ENCODE assay signal across 1 cellular context in the genomic region with DNA sequence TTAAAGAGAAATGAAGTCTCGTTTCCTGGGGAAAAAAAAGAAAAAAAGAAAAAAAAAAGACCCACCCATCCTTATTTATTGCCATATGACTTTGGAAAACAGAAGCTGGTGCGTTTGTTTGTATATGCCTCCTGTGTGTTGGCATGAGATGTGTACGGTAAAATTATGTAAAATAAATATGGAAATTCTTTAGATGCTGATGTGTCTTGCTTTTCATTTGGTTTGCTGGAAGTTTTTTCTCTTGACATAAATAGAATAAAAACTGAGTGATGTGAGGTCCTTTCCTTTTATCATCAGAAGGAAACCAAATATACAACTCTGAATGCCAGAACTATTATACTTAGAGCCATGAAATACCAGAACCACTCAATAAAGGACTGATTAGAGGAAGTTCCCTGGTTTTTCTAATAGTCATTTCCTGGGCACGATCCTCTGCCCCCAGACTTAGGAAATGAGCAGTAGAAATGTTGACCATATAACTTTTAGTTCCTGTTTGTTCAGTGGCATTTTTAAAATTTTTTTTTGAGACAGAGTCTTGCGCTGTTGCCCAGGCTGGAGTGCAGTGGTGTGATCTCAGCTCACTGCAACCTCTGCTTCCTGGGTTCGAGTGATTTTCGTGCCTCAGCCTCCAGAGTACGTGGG.
TF ChIP-seq lines count a peak whose summit lies in the region.

No MANE protein-coding gene starts in this region.

TF ChIP-seq in GM23338, 12 proteins besides CTCF, POLR2A, EP300 and RAD21 (continued from another document):
- TF ChIP-seq, protein P1, sequence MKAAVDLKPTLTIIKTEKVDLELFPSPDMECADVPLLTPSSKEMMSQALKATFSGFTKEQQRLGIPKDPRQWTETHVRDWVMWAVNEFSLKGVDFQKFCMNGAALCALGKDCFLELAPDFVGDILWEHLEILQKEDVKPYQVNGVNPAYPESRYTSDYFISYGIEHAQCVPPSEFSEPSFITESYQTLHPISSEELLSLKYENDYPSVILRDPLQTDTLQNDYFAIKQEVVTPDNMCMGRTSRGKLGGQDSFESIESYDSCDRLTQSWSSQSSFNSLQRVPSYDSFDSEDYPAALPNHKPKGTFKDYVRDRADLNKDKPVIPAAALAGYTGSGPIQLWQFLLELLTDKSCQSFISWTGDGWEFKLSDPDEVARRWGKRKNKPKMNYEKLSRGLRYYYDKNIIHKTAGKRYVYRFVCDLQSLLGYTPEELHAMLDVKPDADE (IDR thresholded peaks at IDR 0.05) = no peak
- TF ChIP-seq CREB1 (CRISPR knock-in tag; IDR thresholded peaks at IDR 0.05; ENCODE audit: low read depth) (no peak), JUNB (IDR thresholded peaks at IDR 0.05; ENCODE audit: unreplicated experiment) (no peak), ZNF331 (CRISPR knock-in tag; IDR thresholded peaks at IDR 0.05; ENCODE audit: low read depth) (no peak), POLR2AphosphoS5 (IDR thresholded peaks at IDR 0.05; ENCODE audit: low read depth) (no peak), STAT1 (IDR thresholded peaks at IDR 0.05; ENCODE audit: unreplicated experiment) (no peak), ZNF114 (CRISPR knock-in tag; IDR thresholded peaks at IDR 0.05) (no peak), NANOG (IDR thresholded peaks at IDR 0.05; ENCODE audit: borderline replicate concordance) (no peak)
- TF ChIP-seq, protein P2, sequence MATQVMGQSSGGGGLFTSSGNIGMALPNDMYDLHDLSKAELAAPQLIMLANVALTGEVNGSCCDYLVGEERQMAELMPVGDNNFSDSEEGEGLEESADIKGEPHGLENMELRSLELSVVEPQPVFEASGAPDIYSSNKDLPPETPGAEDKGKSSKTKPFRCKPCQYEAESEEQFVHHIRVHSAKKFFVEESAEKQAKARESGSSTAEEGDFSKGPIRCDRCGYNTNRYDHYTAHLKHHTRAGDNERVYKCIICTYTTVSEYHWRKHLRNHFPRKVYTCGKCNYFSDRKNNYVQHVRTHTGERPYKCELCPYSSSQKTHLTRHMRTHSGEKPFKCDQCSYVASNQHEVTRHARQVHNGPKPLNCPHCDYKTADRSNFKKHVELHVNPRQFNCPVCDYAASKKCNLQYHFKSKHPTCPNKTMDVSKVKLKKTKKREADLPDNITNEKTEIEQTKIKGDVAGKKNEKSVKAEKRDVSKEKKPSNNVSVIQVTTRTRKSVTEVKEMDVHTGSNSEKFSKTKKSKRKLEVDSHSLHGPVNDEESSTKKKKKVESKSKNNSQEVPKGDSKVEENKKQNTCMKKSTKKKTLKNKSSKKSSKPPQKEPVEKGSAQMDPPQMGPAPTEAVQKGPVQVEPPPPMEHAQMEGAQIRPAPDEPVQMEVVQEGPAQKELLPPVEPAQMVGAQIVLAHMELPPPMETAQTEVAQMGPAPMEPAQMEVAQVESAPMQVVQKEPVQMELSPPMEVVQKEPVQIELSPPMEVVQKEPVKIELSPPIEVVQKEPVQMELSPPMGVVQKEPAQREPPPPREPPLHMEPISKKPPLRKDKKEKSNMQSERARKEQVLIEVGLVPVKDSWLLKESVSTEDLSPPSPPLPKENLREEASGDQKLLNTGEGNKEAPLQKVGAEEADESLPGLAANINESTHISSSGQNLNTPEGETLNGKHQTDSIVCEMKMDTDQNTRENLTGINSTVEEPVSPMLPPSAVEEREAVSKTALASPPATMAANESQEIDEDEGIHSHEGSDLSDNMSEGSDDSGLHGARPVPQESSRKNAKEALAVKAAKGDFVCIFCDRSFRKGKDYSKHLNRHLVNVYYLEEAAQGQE (IDR thresholded peaks at IDR 0.05; ENCODE audit: unreplicated experiment) = no peak
